Comparison of ENCODE assay signal across 24 cellular contexts in the genomic region with DNA sequence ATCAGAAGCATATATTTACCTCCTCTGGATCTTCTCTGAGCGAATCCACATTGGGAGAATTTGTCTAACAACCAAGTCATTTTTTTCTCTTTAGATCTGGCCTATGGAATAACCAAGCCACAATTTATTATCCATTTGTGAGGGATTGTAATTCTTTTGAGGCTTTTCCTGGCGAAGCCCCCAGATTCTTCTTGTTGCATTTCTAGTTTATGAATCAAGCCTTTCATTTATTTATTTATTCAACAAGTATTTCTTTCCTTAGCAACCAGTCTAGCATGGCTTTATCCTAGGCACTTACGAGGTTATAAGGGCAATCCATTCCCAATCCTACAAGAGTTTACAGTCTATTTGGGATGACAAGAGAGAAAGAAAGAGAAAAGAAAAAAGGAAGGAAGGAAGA. TPM values are rescaled to one million over a fixed set of nuclear protein-coding genes. Genes with fewer than 3 reads are reported as not detected.
A peak's percentile ranks its signal among the peaks of the same experiment; 100 is the strongest.
DNase-seq lines count a peak whose midpoint lies in the region; ATAC-seq, FAIRE-seq and TF ChIP-seq lines count a peak whose summit lies in the region.
"Had no signal": no experiment of that assay in that cellular context is flagged by ENCODE, and none has a peak within 500 bp of the region (broad histone marks: within the 10 kb centered on the region; RNA-seq: fewer than 3 reads in every experiment).

No MANE protein-coding gene starts in this region.

- no peak overlapping the region for H4K91ac ChIP-seq in mesenchymal stem cell (ENCODE audit: low read length)

- H3K4ac ChIP-seq in mesenchymal stem cell (ENCODE audit: low read depth in 1 of 2, low read length in 2 of 2), result no peak overlapping the region

- H2BK12ac ChIP-seq in mesenchymal stem cell (ENCODE audit: low read length in 2 of 2), result no peak overlapping the region

- H3K4me3 Mint-ChIP-seq in chondrocyte (ENCODE audit: unreplicated experiment), result no peak overlapping the region
- H3K4me3 Mint-ChIP-seq in CD8-positive, alpha-beta memory T cell, result no peak overlapping the region
- H3K4me3 Mint-ChIP-seq: activated CD8-positive, alpha-beta T cell treated with anti-CD3 and anti-CD28 coated beads, Interleukin-2, amount 10 ng/mL, durations not matched to agents 7 days and 5 days; activated naive CD4-positive, alpha-beta T cell treated with anti-CD3 and anti-CD28 coated beads, Interleukin-2, amount 10 ng/mL, durations not matched to agents 7 days and 5 days; activated T-cell treated with anti-CD3 and anti-CD28 coated beads, Interleukin-2, amount 50 U/mL, for 4 hours; H9; immature natural killer cell; stimulated activated naive B cell treated with anti-CD40 and anti-IgM and Interleukin-4, amounts not matched to agents 10 μg/mL and 1 μg/mL and 100 μg/mL, for 72 hours had no signal

- no peaks in the 10 kb centered on the region for H3K4me1 ChIP-seq in mesenchymal stem cell (ENCODE audit: control insufficient read depth, insufficient read depth, low read depth, low read length)
- H3K4me1 ChIP-seq in CD8-positive, alpha-beta memory T cell (ENCODE audit: insufficient read depth, low read length), result no peaks in the 10 kb centered on the region
- H3K4me1 ChIP-seq: heart left ventricle had no signal

- H3K23ac ChIP-seq in mesenchymal stem cell (ENCODE audit: low read length in 2 of 2), result no peak overlapping the region

- no peaks in the 10 kb centered on the region for H3K79me1 ChIP-seq in mesenchymal stem cell (replicated peaks; ENCODE audit: low read length, poor library complexity, severe bottlenecking)

- WGBS in mesenchymal stem cell, result no CpG with 5 or more reads among the region's 3 CpGs

- CTCF ChIA-PET in CD8-positive, alpha-beta memory T cell (lab: Charles Lee), result no interaction called here

- no peaks in the 10 kb centered on the region for H3K36me3 Mint-ChIP-seq in chondrocyte (ENCODE audit: low read depth)
- H3K36me3 Mint-ChIP-seq in CD8-positive, alpha-beta memory T cell, result no peaks in the 10 kb centered on the region
- H3K36me3 Mint-ChIP-seq: activated naive CD4-positive, alpha-beta T cell treated with anti-CD3 and anti-CD28 coated beads, Interleukin-2, amount 10 ng/mL, durations not matched to agents 7 days and 5 days; immature natural killer cell; stimulated activated naive B cell treated with anti-CD40 and anti-IgM and Interleukin-4, amounts not matched to agents 10 μg/mL and 1 μg/mL and 100 μg/mL, for 72 hours had no signal

- H2AK5ac ChIP-seq in mesenchymal stem cell (ENCODE audit: low read length, severe bottlenecking), result no peak overlapping the region

- FAIRE-seq in frontal cortex (lab: Jason Lieb, UNC), result no peak
- FAIRE-seq: GM19239 had no signal

- peak overlapping the region; percentile 38 for H3K9ac ChIP-seq in mesenchymal stem cell (ENCODE audit: low read length)

- peak; percentile 53 for DNase-seq in AG09319 (ENCODE audit: extremely low read depth, low read depth)
- DNase-seq in LHCN-M2 (ENCODE audit: low read depth), result peak; percentile 45
- no peak for DNase-seq in chondrocyte (ENCODE audit: low spot score)
- DNase-seq in mesenchymal stem cell, result peak; percentile 78
- no peak for DNase-seq in frontal cortex (ENCODE audit: low spot score in 2 of 2)
- no peak for DNase-seq in CD8-positive, alpha-beta memory T cell
- DNase-seq in NCI-H1092 (lab: John Stamatoyannopoulos, UW), result no peak
- DNase-seq: activated CD4-positive, CD25-positive, alpha-beta regulatory T cell; activated CD8-positive, alpha-beta T cell treated with anti-CD3 and anti-CD28 coated beads, Interleukin-2, amount 10 ng/mL, durations not matched to agents 7 days and 5 days; activated naive CD4-positive, alpha-beta T cell treated with anti-CD3 and anti-CD28 coated beads, Interleukin-2, amount 10 ng/mL, durations not matched to agents 7 days and 5 days; activated T-cell treated with anti-CD3 and anti-CD28 coated beads, Interleukin-2, amount 50 U/mL, for 4 hours; AML-193; Calu3; H9; heart left ventricle; immature natural killer cell; NCI-H1930; ovary; RPMI8226; stimulated activated naive B cell treated with anti-CD40 and anti-IgM and Interleukin-4, amounts not matched to agents 10 μg/mL and 1 μg/mL and 100 μg/mL, for 72 hours; T-helper 9 cell had no signal

- peak overlapping the region; percentile 82 for H3K27ac Mint-ChIP-seq in chondrocyte (ENCODE audit: unreplicated experiment)
- no peak overlapping the region for H3K27ac Mint-ChIP-seq in CD8-positive, alpha-beta memory T cell
- H3K27ac Mint-ChIP-seq: activated CD8-positive, alpha-beta T cell treated with anti-CD3 and anti-CD28 coated beads, Interleukin-2, amount 10 ng/mL, durations not matched to agents 7 days and 5 days; activated naive CD4-positive, alpha-beta T cell treated with anti-CD3 and anti-CD28 coated beads, Interleukin-2, amount 10 ng/mL, durations not matched to agents 7 days and 5 days; H9; immature natural killer cell; stimulated activated naive B cell treated with anti-CD40 and anti-IgM and Interleukin-4, amounts not matched to agents 10 μg/mL and 1 μg/mL and 100 μg/mL, for 72 hours had no signal

- no peaks in the 10 kb centered on the region for H3K36me3 ChIP-seq in mesenchymal stem cell (ENCODE audit: control insufficient read depth in 1 of 2, insufficient read depth in 2 of 2, low read depth in 1 of 2, low read length in 2 of 2)
- no peaks in the 10 kb centered on the region for H3K36me3 ChIP-seq in CD8-positive, alpha-beta memory T cell (ENCODE audit: insufficient read depth, low read length)
- H3K36me3 ChIP-seq: heart left ventricle, ovary had no signal

- no peak for TF ChIP-seq CTCF in AG09319 (IDR thresholded peaks at IDR 0.05; ENCODE audit: low read depth, low read length)
- TF ChIP-seq CTCF in chondrocyte (IDR thresholded peaks at IDR 0.05), result no peak

- no peaks in the 10 kb centered on the region for H3K9me3 Mint-ChIP-seq in chondrocyte (ENCODE audit: low read depth)
- H3K9me3 Mint-ChIP-seq in CD8-positive, alpha-beta memory T cell, result no peaks in the 10 kb centered on the region
- H3K9me3 Mint-ChIP-seq: activated naive CD4-positive, alpha-beta T cell treated with anti-CD3 and anti-CD28 coated beads, Interleukin-2, amount 10 ng/mL, durations not matched to agents 7 days and 5 days; activated T-cell treated with anti-CD3 and anti-CD28 coated beads, Interleukin-2, amount 50 U/mL, for 4 hours had no signal

- ATAC-seq in HG03565 (IDR thresholded peaks at IDR 0.05; ENCODE audit: unreplicated experiment), result no peak
- ATAC-seq: activated CD8-positive, alpha-beta T cell treated with anti-CD3 and anti-CD28 coated beads, Interleukin-2, amount 10 ng/mL, durations not matched to agents 7 days and 5 days; activated T-cell treated with anti-CD3 and anti-CD28 coated beads, Interleukin-2, amount 50 U/mL, for 4 hours; heart left ventricle; sciatic nerve; stimulated activated naive B cell treated with anti-CD40 and anti-IgM and Interleukin-4, amounts not matched to agents 10 μg/mL and 1 μg/mL and 100 μg/mL, for 72 hours had no signal

- no peak overlapping the region for H4K8ac ChIP-seq in mesenchymal stem cell (ENCODE audit: low read length)

- no peak overlapping the region for H2BK5ac ChIP-seq in mesenchymal stem cell (ENCODE audit: low read depth, low read length, poor library complexity, severe bottlenecking)

- peaks cover 19% of the 10 kb centered on the region for H3K4me1 Mint-ChIP-seq in chondrocyte (ENCODE audit: low read depth)
- no peaks in the 10 kb centered on the region for H3K4me1 Mint-ChIP-seq in CD8-positive, alpha-beta memory T cell
- H3K4me1 Mint-ChIP-seq: activated naive CD4-positive, alpha-beta T cell treated with anti-CD3 and anti-CD28 coated beads, Interleukin-2, amount 10 ng/mL, durations not matched to agents 7 days and 5 days; H9; immature natural killer cell; stimulated activated naive B cell treated with anti-CD40 and anti-IgM and Interleukin-4, amounts not matched to agents 10 μg/mL and 1 μg/mL and 100 μg/mL, for 72 hours had no signal

- no peak overlapping the region for H3K4me3 ChIP-seq in mesenchymal stem cell (ENCODE audit: insufficient read depth in 1 of 2, low read depth in 1 of 2, low read length in 2 of 2)
- H3K4me3 ChIP-seq in CD8-positive, alpha-beta memory T cell (ENCODE audit: low read length), result no peak overlapping the region
- H3K4me3 ChIP-seq: heart left ventricle, ovary had no signal

- POLR2A ChIA-PET in CD8-positive, alpha-beta memory T cell (lab: Charles Lee), result no interaction called here

- H3K27me3 ChIP-seq in mesenchymal stem cell (ENCODE audit: control insufficient read depth in 1 of 2, insufficient read depth in 1 of 2, low read length in 2 of 2), result no peaks in the 10 kb centered on the region
- no peaks in the 10 kb centered on the region for H3K27me3 ChIP-seq in CD8-positive, alpha-beta memory T cell (ENCODE audit: insufficient read depth, low read length, poor library complexity, severe bottlenecking)
- H3K27me3 ChIP-seq: heart left ventricle, ovary had no signal

- no peak overlapping the region for H2BK120ac ChIP-seq in mesenchymal stem cell (ENCODE audit: low read depth, low read length)

- H3K27me3 Mint-ChIP-seq in chondrocyte (ENCODE audit: low read depth), result no peaks in the 10 kb centered on the region
- H3K27me3 Mint-ChIP-seq in CD8-positive, alpha-beta memory T cell, result peaks cover 2 to 4% of the 10 kb centered on the region in 2 donors

- H3K4me2 ChIP-seq in mesenchymal stem cell (ENCODE audit: low read length, poor library complexity, severe bottlenecking), result no peak overlapping the region

- H3K27ac ChIP-seq in mesenchymal stem cell (ENCODE audit: low read length, poor library complexity, severe bottlenecking), result no peak overlapping the region
- H3K27ac ChIP-seq in CD8-positive, alpha-beta memory T cell (ENCODE audit: low read depth, low read length), result no peak overlapping the region
- H3K27ac ChIP-seq: heart left ventricle, ovary had no signal

- H2BK15ac ChIP-seq in mesenchymal stem cell (ENCODE audit: low read depth, poor library complexity, severe bottlenecking), result no peak overlapping the region

- no peaks in the 10 kb centered on the region for H3K9me3 ChIP-seq in mesenchymal stem cell (ENCODE audit: control insufficient read depth, low read length)
- no peaks in the 10 kb centered on the region for H3K9me3 ChIP-seq in CD8-positive, alpha-beta memory T cell (ENCODE audit: low read length)
- H3K9me3 ChIP-seq: heart left ventricle, ovary had no signal

- H3K14ac ChIP-seq in mesenchymal stem cell (ENCODE audit: low read length in 2 of 2), result no peak overlapping the region

- no peak overlapping the region for H3K18ac ChIP-seq in mesenchymal stem cell (ENCODE audit: low read depth in 1 of 2, low read length in 2 of 2)

- no peak overlapping the region for H2AFZ ChIP-seq in mesenchymal stem cell (ENCODE audit: low read depth, low read length)

RNA-seq across cellular contexts. Expression of gene FNIP2, which starts 18.4 kb away (rescaled TPM):
- total RNA-seq in LHCN-M2 (2014; rRNA removed), result 15.1 and 17.6 TPM in 2 replicates
- 6.8 TPM for polyA plus RNA-seq in LHCN-M2 (2012)
- total RNA-seq in chondrocyte, result 20.7 to 33.7 TPM (median 32.1 TPM) in 3 replicates
- 16.4 TPM for polyA plus RNA-seq in mesenchymal stem cell (2013, experiment 1 of 2)
- 18.0 TPM for polyA plus RNA-seq in mesenchymal stem cell (2013, experiment 2 of 2)
- total RNA-seq in frontal cortex, result 63.2 TPM
- 10 to 100 TPM; 11.7 to 13.3 TPM for total RNA-seq in CD8-positive, alpha-beta memory T cell
- polyA plus RNA-seq in CD8-positive, alpha-beta memory T cell, result 5.1 TPM

RNA-seq across cellular contexts. Expression of gene PPID, which starts 27.2 kb away (rescaled TPM):
- total RNA-seq in LHCN-M2 (2014; rRNA removed) (31.5 and 35.5 TPM in 2 replicates), chondrocyte (19.0 to 20.8 TPM (median 20.0 TPM) in 3 replicates), frontal cortex (28.9 TPM)
- polyA plus RNA-seq in LHCN-M2 (2012), result 18.0 TPM
- polyA plus RNA-seq in mesenchymal stem cell (2013, experiment 1 of 2), result 34.9 TPM
- 32.4 TPM for polyA plus RNA-seq in mesenchymal stem cell (2013, experiment 2 of 2)
- total RNA-seq in CD8-positive, alpha-beta memory T cell, result 10 to 100 TPM; 58.9 to 66.8 TPM
- polyA plus RNA-seq in CD8-positive, alpha-beta memory T cell, result 61.2 TPM

Comparison
In these comparisons a context has a peak if more than half of its experiments do, and no peak if none do; other contexts are left out.
1. DNase-seq: peak in AG09319 (single experiment), LHCN-M2 (single experiment) and mesenchymal stem cell (single experiment); none in chondrocyte (single experiment), frontal cortex (0 of 2), CD8-positive, alpha-beta memory T cell (0 of 5) and NCI-H1092 (single experiment).